Comparison of ENCODE assay signal across 10 cellular contexts in genomic region chr21:36773111-36773510, GRCh38.
A peak's percentile ranks its signal among the peaks of the same experiment; 100 is the strongest.
DNase-seq lines count a peak whose midpoint lies in the region; ATAC-seq, FAIRE-seq and TF ChIP-seq lines count a peak whose summit lies in the region.
"Had no signal": no experiment of that assay in that cellular context is flagged by ENCODE, and none has a peak within 500 bp of the region (broad histone marks: within the 10 kb centered on the region; RNA-seq: fewer than 3 reads in every experiment).

No MANE protein-coding gene starts in this region.

- H3K27me3 Mint-ChIP-seq in activated T-helper 17 cell treated with anti-CD3 and anti-CD28 coated beads, Interleukin-2, amount 50 U/mL, for 72 hours: no peaks in the 10 kb centered on the region

- no peak overlapping the region for H3K4me3 Mint-ChIP-seq in activated T-helper 17 cell treated with anti-CD3 and anti-CD28 coated beads, Interleukin-2, amount 50 U/mL, for 72 hours

- H3K4me3 ChIP-seq in skeletal muscle cell (ENCODE audit: low read depth, low read length) (no peak overlapping the region), HAP-1 (no peak overlapping the region)
- H3K4me3 ChIP-seq: SK-N-MC had no signal

- no peaks in the 10 kb centered on the region for H3K9me3 ChIP-seq in HAP-1

- H3K27me3 ChIP-seq in foreskin keratinocyte (no peaks in the 10 kb centered on the region), HAP-1 (ENCODE audit: low read depth) (no peaks in the 10 kb centered on the region)

- H3K27ac ChIP-seq in foreskin keratinocyte: no peak overlapping the region
- H3K27ac ChIP-seq: SK-N-MC had no signal

- H3K27ac Mint-ChIP-seq in activated T-helper 17 cell treated with anti-CD3 and anti-CD28 coated beads, Interleukin-2, amount 50 U/mL, for 72 hours: no peak overlapping the region

- H3K4me1 ChIP-seq in foreskin keratinocyte: no peaks in the 10 kb centered on the region
- H3K4me1 ChIP-seq in HAP-1: peaks cover 11% of the 10 kb centered on the region

- peaks cover 6% of the 10 kb centered on the region for H3K4me1 Mint-ChIP-seq in activated T-helper 17 cell treated with anti-CD3 and anti-CD28 coated beads, Interleukin-2, amount 50 U/mL, for 72 hours

- H3K36me3 ChIP-seq in HAP-1 (replicated peaks): no peaks in the 10 kb centered on the region

- H3K36me3 Mint-ChIP-seq in activated T-helper 17 cell treated with anti-CD3 and anti-CD28 coated beads, Interleukin-2, amount 50 U/mL, for 72 hours (ENCODE audit: low read depth): no peaks in the 10 kb centered on the region

- DNase-seq in H4 (ENCODE audit: low spot score) (peak; percentile 87), RCC 7860 (ENCODE audit: low spot score) (peak; percentile 36), foreskin keratinocyte (peak; percentile 54 to 76), skeletal muscle cell (ENCODE audit: low read depth) (peak; percentile 81), NOMO-1 treated with DMSO at 0.1 percent for 48 hours (lab: John Stamatoyannopoulos, UW; ENCODE audit: unreplicated experiment) (no peak), NCI-H345 (lab: John Stamatoyannopoulos, UW) (no peak), HAP-1 (ENCODE audit: low spot score in 2 of 2) (no peak)
- DNase-seq: stimulated activated CD8-positive, alpha-beta memory T cell treated with anti-CD3 and anti-CD28 coated beads, Interleukin-4, amount 100 ng/mL, for 48 hours had no signal

- in situ Hi-C loops in HAP-1 (cut with MboI; ENCODE audit: low sequenced_read_pairs): no loop called here

- peak; percentile 72 for ATAC-seq in foreskin keratinocyte
- ATAC-seq in activated T-helper 17 cell treated with anti-CD3 and anti-CD28 coated beads, Interleukin-2, amount 50 U/mL, for 72 hours (replicated peaks): no peak

- no peaks in the 10 kb centered on the region for H3K9me3 Mint-ChIP-seq in activated T-helper 17 cell treated with anti-CD3 and anti-CD28 coated beads, Interleukin-2, amount 50 U/mL, for 72 hours

- no peak for TF ChIP-seq CTCF in foreskin keratinocyte (conservative IDR thresholded peaks at IDR 0.05)

- peak; percentile 53 for FAIRE-seq in RCC 7860 (lab: Jason Lieb, UNC)

Comparison
In these comparisons a context has a peak if more than half of its experiments do, and no peak if none do; other contexts are left out.
1. DNase-seq: peak in H4 (single experiment), RCC 7860 (single experiment), foreskin keratinocyte (2 of 2) and skeletal muscle cell (single experiment); none in NOMO-1 treated with DMSO at 0.1 percent for 48 hours (single experiment), NCI-H345 (single experiment) and HAP-1 (0 of 2).